ENCODE assay signal across 1 cellular context in the genomic region with DNA sequence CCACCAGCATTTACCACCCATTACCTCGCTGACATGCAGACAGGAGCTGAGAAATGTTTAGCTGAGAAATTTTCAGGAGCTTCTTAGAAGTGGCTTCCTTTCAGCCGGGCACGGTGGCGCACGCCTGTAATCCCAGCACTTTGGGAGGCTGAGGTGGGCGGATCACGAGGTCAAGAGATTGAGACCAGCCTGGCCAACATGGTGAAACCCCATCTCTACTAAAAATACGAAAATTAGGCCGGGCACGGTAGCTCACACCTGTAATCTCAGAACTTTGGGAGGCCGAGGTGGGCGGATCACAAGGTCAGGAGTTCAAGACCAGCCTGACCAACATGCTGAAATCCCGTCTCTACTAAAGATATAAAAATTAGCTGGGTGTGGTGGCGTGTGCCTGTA.
TF ChIP-seq lines count a peak whose summit lies in the region.

No MANE protein-coding gene starts in this region.

TF ChIP-seq in GM12878, 131 proteins besides CTCF, POLR2A, EP300 and RAD21:
- TF ChIP-seq NR2F1 (conservative IDR thresholded peaks at IDR 0.05) (peak; percentile 66), ZNF217 (IDR thresholded peaks at IDR 0.05) (peak; percentile 54; the same call in 1 of the 2 replicates)
TF ChIP-seq in GM12878: peak in this region for 2; not testable (repeated sequence) for 129.
